Comparison of ENCODE assay signal across 8 cellular contexts in the genomic region with DNA sequence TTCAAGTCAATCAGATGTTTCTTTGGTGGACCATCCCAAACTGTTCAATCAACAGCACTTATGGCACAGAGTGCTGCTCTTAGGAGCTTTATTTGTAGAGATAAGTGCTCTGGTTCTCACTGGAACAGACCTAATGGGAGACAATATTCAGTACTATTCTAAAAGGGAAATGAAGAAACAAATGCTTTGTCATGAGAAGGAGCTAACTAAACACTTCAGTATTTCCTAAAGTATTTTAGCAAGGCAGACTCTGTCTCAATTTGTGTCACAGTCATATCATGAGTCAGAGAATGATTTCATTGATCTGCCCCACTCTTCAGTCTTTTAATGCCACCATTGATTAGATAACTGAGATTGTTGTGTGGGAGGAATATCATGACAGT.
DNase-seq lines count a peak whose midpoint lies in the region; ATAC-seq and TF ChIP-seq lines count a peak whose summit lies in the region.

No MANE protein-coding gene starts in this region.

- DNase-seq in AG08395 (ENCODE audit: low spot score): peak; percentile 68
- DNase-seq in activated CD8-positive, alpha-beta T cell treated with anti-CD3 and anti-CD28 coated beads, Interleukin-2, amount 10 ng/mL, durations not matched to agents 7 days and 5 days: no peak
- DNase-seq in tibial nerve (ENCODE audit: low spot score in 2 of 2): no peak
- DNase-seq in HK-2 (ENCODE audit: unreplicated experiment): no peak
- DNase-seq in stimulated activated CD4-positive, alpha-beta T cell treated with anti-CD3 and anti-CD28 coated beads, Interleukin-4, amount 100 ng/mL, for 4 hours: no peak

- peak overlapping the region in 1 of 4 donors; percentile 79 for H3K27ac ChIP-seq in tibial nerve

- no peak for TF ChIP-seq EP300 in tibial nerve (IDR thresholded peaks at IDR 0.05)

- peaks cover 0 to 7% (median 0%) of the 10 kb centered on the region in 4 donors for H3K4me1 ChIP-seq in tibial nerve

- peak overlapping the region; percentile 93 for H3K27ac Mint-ChIP-seq in activated CD8-positive, alpha-beta T cell treated with anti-CD3 and anti-CD28 coated beads, Interleukin-2, amount 10 ng/mL, durations not matched to agents 7 days and 5 days
- peak overlapping the region; percentile 78 for H3K27ac Mint-ChIP-seq in stimulated activated naive CD8-positive, alpha-beta T cell treated with anti-CD3 and anti-CD28 coated beads, Interleukin-15, Interleukin-2, amounts not matched to agents 100 ng/mL and 50 ng/mL, for 24 hours

- H3K36me3 Mint-ChIP-seq in activated CD8-positive, alpha-beta T cell treated with anti-CD3 and anti-CD28 coated beads, Interleukin-2, amount 10 ng/mL, durations not matched to agents 7 days and 5 days (ENCODE audit: low read depth): peaks cover 4% of the 10 kb centered on the region
- no peaks in the 10 kb centered on the region for H3K36me3 Mint-ChIP-seq in stimulated activated naive CD8-positive, alpha-beta T cell treated with anti-CD3 and anti-CD28 coated beads, Interleukin-15, Interleukin-2, amounts not matched to agents 100 ng/mL and 50 ng/mL, for 24 hours (ENCODE audit: low read depth)

- H3K27me3 ChIP-seq in tibial nerve: no peaks in the 10 kb centered on the region

- H3K9me3 ChIP-seq in tibial nerve: no peaks in the 10 kb centered on the region

- H3K36me3 ChIP-seq in tibial nerve: peaks cover 0 to 5% (median 0%) of the 10 kb centered on the region in 3 donors

- H3K4me3 Mint-ChIP-seq in activated CD8-positive, alpha-beta T cell treated with anti-CD3 and anti-CD28 coated beads, Interleukin-2, amount 10 ng/mL, durations not matched to agents 7 days and 5 days: peak overlapping the region; percentile 60
- H3K4me3 Mint-ChIP-seq in stimulated activated naive CD8-positive, alpha-beta T cell treated with anti-CD3 and anti-CD28 coated beads, Interleukin-15, Interleukin-2, amounts not matched to agents 100 ng/mL and 50 ng/mL, for 24 hours: peak overlapping the region; percentile 42

- no peak for TF ChIP-seq CTCF in tibial nerve (IDR thresholded peaks at IDR 0.05)

- POLR2A ChIA-PET in activated CD8-positive, alpha-beta T cell treated with anti-CD3 and anti-CD28 coated beads, Interleukin-2, amount 10 ng/mL, durations not matched to agents 7 days and 5 days (lab: Charles Lee): no interaction called here

- H3K4me1 Mint-ChIP-seq in activated CD8-positive, alpha-beta T cell treated with anti-CD3 and anti-CD28 coated beads, Interleukin-2, amount 10 ng/mL, durations not matched to agents 7 days and 5 days (ENCODE audit: low read depth): peaks cover 47% of the 10 kb centered on the region
- H3K4me1 Mint-ChIP-seq in stimulated activated naive CD8-positive, alpha-beta T cell treated with anti-CD3 and anti-CD28 coated beads, Interleukin-15, Interleukin-2, amounts not matched to agents 100 ng/mL and 50 ng/mL, for 24 hours (ENCODE audit: low read depth): peaks cover 41% of the 10 kb centered on the region

- no peaks in the 10 kb centered on the region for H3K9me3 Mint-ChIP-seq in activated CD8-positive, alpha-beta T cell treated with anti-CD3 and anti-CD28 coated beads, Interleukin-2, amount 10 ng/mL, durations not matched to agents 7 days and 5 days (ENCODE audit: insufficient read depth)
- no peaks in the 10 kb centered on the region for H3K9me3 Mint-ChIP-seq in stimulated activated naive CD8-positive, alpha-beta T cell treated with anti-CD3 and anti-CD28 coated beads, Interleukin-15, Interleukin-2, amounts not matched to agents 100 ng/mL and 50 ng/mL, for 24 hours

- no peak for TF ChIP-seq POLR2A in tibial nerve (IDR thresholded peaks at IDR 0.05)

- no peak overlapping the region for H3K4me3 ChIP-seq in tibial nerve

- CTCF ChIA-PET in activated CD8-positive, alpha-beta T cell treated with anti-CD3 and anti-CD28 coated beads, Interleukin-2, amount 10 ng/mL, durations not matched to agents 7 days and 5 days (lab: Charles Lee): interaction anchor here (1.0 to 2.4 kb wide), 2 partner anchors 13 to 36 kb away, joined by 3 to 10 read pairs; no protein-coding TSS in a partner anchor

- peaks cover 3% of the 10 kb centered on the region for H3K27me3 Mint-ChIP-seq in activated CD8-positive, alpha-beta T cell treated with anti-CD3 and anti-CD28 coated beads, Interleukin-2, amount 10 ng/mL, durations not matched to agents 7 days and 5 days (ENCODE audit: low read depth)
- H3K27me3 Mint-ChIP-seq in stimulated activated naive CD8-positive, alpha-beta T cell treated with anti-CD3 and anti-CD28 coated beads, Interleukin-15, Interleukin-2, amounts not matched to agents 100 ng/mL and 50 ng/mL, for 24 hours: no peaks in the 10 kb centered on the region

- ATAC-seq in GM18909 (IDR thresholded peaks at IDR 0.05; ENCODE audit: poor library complexity, unreplicated experiment): peak; percentile 53
- peak; percentile 38 for ATAC-seq in HG03103 (IDR thresholded peaks at IDR 0.05; ENCODE audit: low read depth, unreplicated experiment)
- peak; percentile 40 for ATAC-seq in activated CD8-positive, alpha-beta T cell treated with anti-CD3 and anti-CD28 coated beads, Interleukin-2, amount 10 ng/mL, durations not matched to agents 7 days and 5 days
